ENCODE assay signal across 11 cellular contexts in genomic region chr10:74922921-74923320, GRCh38.
A peak's percentile ranks its signal among the peaks of the same experiment; 100 is the strongest.
DNase-seq lines count a peak whose midpoint lies in the region; ATAC-seq and TF ChIP-seq lines count a peak whose summit lies in the region.
"Had no signal": no experiment of that assay in that cellular context is flagged by ENCODE, and none has a peak within 500 bp of the region (broad histone marks: within the 10 kb centered on the region; RNA-seq: fewer than 3 reads in every experiment).

No MANE protein-coding gene starts in this region.

- peak overlapping the region; percentile 39 for H3K27ac Mint-ChIP-seq in activated T-helper 17 cell treated with anti-CD3 and anti-CD28 coated beads, Interleukin-2, amount 50 U/mL, for 72 hours
- no peak overlapping the region for H3K27ac Mint-ChIP-seq in chondrocyte (ENCODE audit: unreplicated experiment)

- ATAC-seq in activated T-helper 17 cell treated with anti-CD3 and anti-CD28 coated beads, Interleukin-2, amount 50 U/mL, for 72 hours (replicated peaks), result no peak
- ATAC-seq in HG03460 (IDR thresholded peaks at IDR 0.05; ENCODE audit: unreplicated experiment), result no peak

- H3K36me3 Mint-ChIP-seq in activated T-helper 17 cell treated with anti-CD3 and anti-CD28 coated beads, Interleukin-2, amount 50 U/mL, for 72 hours (ENCODE audit: low read depth), result peaks cover 5% of the 10 kb centered on the region
- H3K36me3 Mint-ChIP-seq in chondrocyte (ENCODE audit: low read depth), result peaks cover 2% of the 10 kb centered on the region

- H3K4me3 Mint-ChIP-seq in activated T-helper 17 cell treated with anti-CD3 and anti-CD28 coated beads, Interleukin-2, amount 50 U/mL, for 72 hours, result no peak overlapping the region
- H3K4me3 Mint-ChIP-seq in chondrocyte (ENCODE audit: unreplicated experiment), result no peak overlapping the region
- H3K4me3 Mint-ChIP-seq: stimulated activated naive CD8-positive, alpha-beta T cell treated with anti-CD3 and anti-CD28 coated beads, Interleukin-15, Interleukin-2, amounts not matched to agents 100 ng/mL and 50 ng/mL, for 24 hours had no signal

- DNase-seq in NOMO-1 treated with DMSO at 0.1 percent for 48 hours (lab: John Stamatoyannopoulos, UW; ENCODE audit: unreplicated experiment) (peak; percentile 6), NOMO-1 treated with dmso at 0.1 percent for 144 hours (lab: John Stamatoyannopoulos, UW; ENCODE audit: unreplicated experiment) (no peak), kidney tubule cell (ENCODE audit: low spot score) (peak; percentile 47), chondrocyte (ENCODE audit: low spot score) (no peak)
- no peak for DNase-seq in activated T-cell treated with anti-CD3 and anti-CD28 coated beads, Interleukin-2, amount 50 U/mL, for 48 hours
- DNase-seq: amniotic stem cell, erythroblast had no signal

- H3K9me3 Mint-ChIP-seq in activated T-helper 17 cell treated with anti-CD3 and anti-CD28 coated beads, Interleukin-2, amount 50 U/mL, for 72 hours, result no peaks in the 10 kb centered on the region
- H3K9me3 Mint-ChIP-seq in chondrocyte (ENCODE audit: low read depth), result peaks cover 9% of the 10 kb centered on the region

- H3K4me3 ChIP-seq in subcutaneous abdominal adipose tissue (ENCODE audit: low read depth in 1 of 5, low read length in 5 of 5), result no peak overlapping the region

- H3K27ac ChIP-seq in subcutaneous abdominal adipose tissue (ENCODE audit: low read depth, low read length), result peak overlapping the region; percentile 82

- no peak overlapping the region for H3K9ac ChIP-seq in subcutaneous abdominal adipose tissue (ENCODE audit: low read length in 5 of 5)

- peaks cover 11 to 33% (median 28%) of the 10 kb centered on the region in 5 donors for H3K4me1 ChIP-seq in subcutaneous abdominal adipose tissue (ENCODE audit: control insufficient read depth in 5 of 5, insufficient read depth in 5 of 5, low read length in 5 of 5)

- no peaks in the 10 kb centered on the region for H3K36me3 ChIP-seq in subcutaneous abdominal adipose tissue (ENCODE audit: control insufficient read depth in 5 of 5, insufficient read depth in 5 of 5, low read length in 5 of 5)

- H3K27me3 Mint-ChIP-seq in activated T-helper 17 cell treated with anti-CD3 and anti-CD28 coated beads, Interleukin-2, amount 50 U/mL, for 72 hours, result no peaks in the 10 kb centered on the region
- H3K27me3 Mint-ChIP-seq in chondrocyte (ENCODE audit: low read depth), result no peaks in the 10 kb centered on the region
- H3K27me3 Mint-ChIP-seq: stimulated activated naive CD8-positive, alpha-beta T cell treated with anti-CD3 and anti-CD28 coated beads, Interleukin-15, Interleukin-2, amounts not matched to agents 100 ng/mL and 50 ng/mL, for 24 hours had no signal

- H3K4me1 Mint-ChIP-seq in activated T-helper 17 cell treated with anti-CD3 and anti-CD28 coated beads, Interleukin-2, amount 50 U/mL, for 72 hours, result peaks cover 28% of the 10 kb centered on the region
- peaks cover 44% of the 10 kb centered on the region for H3K4me1 Mint-ChIP-seq in chondrocyte (ENCODE audit: low read depth)

- TF ChIP-seq CTCF in chondrocyte (IDR thresholded peaks at IDR 0.05), result no peak

- no peaks in the 10 kb centered on the region for H3K27me3 ChIP-seq in subcutaneous abdominal adipose tissue (ENCODE audit: control insufficient read depth in 5 of 5, insufficient read depth in 4 of 5, low read length in 5 of 5)

- peaks cover 0 to 9% (median 3%) of the 10 kb centered on the region in 5 donors for H3K9me3 ChIP-seq in subcutaneous abdominal adipose tissue (ENCODE audit: control insufficient read depth in 5 of 5, low read length in 5 of 5)

Comparison
In these comparisons a context has a peak if more than half of its experiments do, and no peak if none do; other contexts are left out.
1. DNase-seq: peak in NOMO-1 treated with DMSO at 0.1 percent for 48 hours (single experiment) and kidney tubule cell (single experiment); none in NOMO-1 treated with dmso at 0.1 percent for 144 hours (single experiment), chondrocyte (single experiment) and activated T-cell treated with anti-CD3 and anti-CD28 coated beads, Interleukin-2, amount 50 U/mL, for 48 hours (0 of 2).